ENCODE assay signal across 8 cellular contexts in genomic region chr5:65928341-65928752, GRCh38. TPM values are rescaled to one million over a fixed set of nuclear protein-coding genes. Genes with fewer than 3 reads are reported as not detected.
DNase-seq lines count a peak whose midpoint lies in the region; ATAC-seq and TF ChIP-seq lines count a peak whose summit lies in the region.

No MANE protein-coding gene starts in this region.

- ATAC-seq in activated naive CD8-positive, alpha-beta T cell treated with anti-CD3 and anti-CD28 coated beads, Interleukin-2, amount 10 ng/mL, durations not matched to agents 7 days and 5 days (ENCODE audit: low read depth): no peak
- ATAC-seq in left lung: no peak

- 16 to 30% methylated on average over 5 of the region's 5 CpGs for WGBS in tibial nerve, 2 donors

- peak overlapping the region; percentile 83 to 91 for H3K4me3 ChIP-seq in left lung
- H3K4me3 ChIP-seq in tibial nerve: peak overlapping the region; percentile 72 to 99 (median 94)

- TF ChIP-seq CTCF in left lung (IDR thresholded peaks at IDR 0.05): no peak
- TF ChIP-seq CTCF in tibial nerve (IDR thresholded peaks at IDR 0.05): no peak
- TF ChIP-seq CTCF in GM10248 (IDR thresholded peaks at IDR 0.05; ENCODE audit: control extremely low read depth, extremely low read depth, low read depth, missing control alignments): no peak

- H3K4me1 ChIP-seq in left lung: peaks cover 6 to 62% of the 10 kb centered on the region in 2 donors
- peaks cover 0 to 51% (median 17%) of the 10 kb centered on the region in 4 donors for H3K4me1 ChIP-seq in tibial nerve

- no peak for TF ChIP-seq POLR2A in tibial nerve (IDR thresholded peaks at IDR 0.05)

- peak overlapping the region; percentile 97 for H3K27ac Mint-ChIP-seq in activated T-cell treated with anti-CD3 and anti-CD28 coated beads, Interleukin-2, amount 50 U/mL, for 24 hours
- peak overlapping the region; percentile 91 for H3K27ac Mint-ChIP-seq in activated naive CD8-positive, alpha-beta T cell treated with anti-CD3 and anti-CD28 coated beads, Interleukin-2, amount 10 ng/mL, durations not matched to agents 7 days and 5 days

- peaks cover 51% of the 10 kb centered on the region for H3K4me1 Mint-ChIP-seq in activated T-cell treated with anti-CD3 and anti-CD28 coated beads, Interleukin-2, amount 50 U/mL, for 24 hours (ENCODE audit: low read depth)
- peaks cover 35% of the 10 kb centered on the region for H3K4me1 Mint-ChIP-seq in activated naive CD8-positive, alpha-beta T cell treated with anti-CD3 and anti-CD28 coated beads, Interleukin-2, amount 10 ng/mL, durations not matched to agents 7 days and 5 days

- H3K27me3 ChIP-seq in left lung (no peaks in the 10 kb centered on the region), tibial nerve (no peaks in the 10 kb centered on the region)

- no peaks in the 10 kb centered on the region for H3K27me3 Mint-ChIP-seq in activated T-cell treated with anti-CD3 and anti-CD28 coated beads, Interleukin-2, amount 50 U/mL, for 24 hours
- H3K27me3 Mint-ChIP-seq in activated naive CD8-positive, alpha-beta T cell treated with anti-CD3 and anti-CD28 coated beads, Interleukin-2, amount 10 ng/mL, durations not matched to agents 7 days and 5 days: peaks cover 8% of the 10 kb centered on the region

- H3K4me3 Mint-ChIP-seq in activated T-cell treated with anti-CD3 and anti-CD28 coated beads, Interleukin-2, amount 50 U/mL, for 24 hours: peak overlapping the region; percentile 92
- H3K4me3 Mint-ChIP-seq in activated naive CD8-positive, alpha-beta T cell treated with anti-CD3 and anti-CD28 coated beads, Interleukin-2, amount 10 ng/mL, durations not matched to agents 7 days and 5 days: peak overlapping the region; percentile 99

- H3K36me3 ChIP-seq in left lung: no peaks in the 10 kb centered on the region
- H3K36me3 ChIP-seq in tibial nerve: no peaks in the 10 kb centered on the region

- DNase-seq in activated T-cell treated with anti-CD3 and anti-CD28 coated beads, Interleukin-2, amount 50 U/mL, for 24 hours: no peak
- DNase-seq in activated T-cell treated with anti-CD3 and anti-CD28 coated beads, Interleukin-2, amount 50 U/mL, for 1 hour: no peak
- DNase-seq in activated naive CD8-positive, alpha-beta T cell treated with anti-CD3 and anti-CD28 coated beads, Interleukin-2, amount 10 ng/mL, durations not matched to agents 7 days and 5 days: no peak
- DNase-seq in left lung: no peak
- DNase-seq in tibial nerve (ENCODE audit: low spot score in 2 of 2): no peak
- DNase-seq in GM10248 (ENCODE audit: extremely low spot score): no peak
- DNase-seq in NCI-H1694 treated with DMSO at 0.1 percent for 48 hours (lab: John Stamatoyannopoulos, UW): no peak
- DNase-seq in AG08395 (ENCODE audit: low spot score): no peak

- no peaks in the 10 kb centered on the region for H3K9me3 Mint-ChIP-seq in activated T-cell treated with anti-CD3 and anti-CD28 coated beads, Interleukin-2, amount 50 U/mL, for 24 hours
- no peaks in the 10 kb centered on the region for H3K9me3 Mint-ChIP-seq in activated naive CD8-positive, alpha-beta T cell treated with anti-CD3 and anti-CD28 coated beads, Interleukin-2, amount 10 ng/mL, durations not matched to agents 7 days and 5 days

- H3K36me3 Mint-ChIP-seq in activated T-cell treated with anti-CD3 and anti-CD28 coated beads, Interleukin-2, amount 50 U/mL, for 24 hours (ENCODE audit: low read depth): peaks cover 39% of the 10 kb centered on the region
- peaks cover 14% of the 10 kb centered on the region for H3K36me3 Mint-ChIP-seq in activated naive CD8-positive, alpha-beta T cell treated with anti-CD3 and anti-CD28 coated beads, Interleukin-2, amount 10 ng/mL, durations not matched to agents 7 days and 5 days

- H3K9me3 ChIP-seq in left lung (no peaks in the 10 kb centered on the region), tibial nerve (no peaks in the 10 kb centered on the region)

- POLR2A ChIA-PET in activated naive CD8-positive, alpha-beta T cell treated with anti-CD3 and anti-CD28 coated beads, Interleukin-2, amount 10 ng/mL, durations not matched to agents 7 days and 5 days (lab: Charles Lee): interaction anchor here (0.9 to 1.1 kb wide), 2 partner anchors 167 to 216 kb away, joined by 3 to 5 read pairs; partner anchors contain the start of gene SREK1
- POLR2A ChIA-PET in GM10248 (lab: Yijun Ruan, JAX): no interaction called here

- peak overlapping the region in 1 of 2 donors; percentile 100 for H3K27ac ChIP-seq in left lung
- H3K27ac ChIP-seq in tibial nerve: peak overlapping the region in 3 of 4 donors; percentile 99 to 100 (median 100)

- intact Hi-C loops in left lung (cut with DNase I): no loop called here

- CTCF ChIA-PET in GM10248 (lab: Yijun Ruan, JAX): interaction anchor here (1.4 kb wide), 1 partner anchor 25 kb away, joined by 3 read pairs; no protein-coding TSS in a partner anchor

- TF ChIP-seq EP300 in tibial nerve (IDR thresholded peaks at IDR 0.05): no peak

RNA-seq across cellular contexts. Expression of gene ERBIN, which starts 2.0 kb away (rescaled TPM):
- total RNA-seq in activated naive CD8-positive, alpha-beta T cell treated with anti-CD3 and anti-CD28 coated beads, Interleukin-2, amount 10 ng/mL, durations not matched to agents 7 days and 5 days: 10 to 100 TPM; 63.4 to 66.7 TPM
- total RNA-seq in left lung (10 to 100 TPM; 73.1 to 77.8 TPM), tibial nerve (10 to 100 TPM; 59.6 to 81.1 (median 66.5) TPM)
